1 cellular context compared by ENCODE assay signal in genomic region chr1:220736283-220736682, GRCh38. TPM values are rescaled to one million over a fixed set of nuclear protein-coding genes. Genes with fewer than 3 reads are reported as not detected.
"Had no signal": no experiment of that assay in that cellular context is flagged by ENCODE, and none has a peak within 500 bp of the region (broad histone marks: within the 10 kb centered on the region; RNA-seq: fewer than 3 reads in every experiment).

No MANE protein-coding gene starts in this region.

RNA-seq across cellular contexts. Expression of gene C1orf115, which starts 46.1 kb away (rescaled TPM):
- total RNA-seq: K562 had no signal
- polyA plus RNA-seq: K562 had no signal
